In the genomic region with DNA sequence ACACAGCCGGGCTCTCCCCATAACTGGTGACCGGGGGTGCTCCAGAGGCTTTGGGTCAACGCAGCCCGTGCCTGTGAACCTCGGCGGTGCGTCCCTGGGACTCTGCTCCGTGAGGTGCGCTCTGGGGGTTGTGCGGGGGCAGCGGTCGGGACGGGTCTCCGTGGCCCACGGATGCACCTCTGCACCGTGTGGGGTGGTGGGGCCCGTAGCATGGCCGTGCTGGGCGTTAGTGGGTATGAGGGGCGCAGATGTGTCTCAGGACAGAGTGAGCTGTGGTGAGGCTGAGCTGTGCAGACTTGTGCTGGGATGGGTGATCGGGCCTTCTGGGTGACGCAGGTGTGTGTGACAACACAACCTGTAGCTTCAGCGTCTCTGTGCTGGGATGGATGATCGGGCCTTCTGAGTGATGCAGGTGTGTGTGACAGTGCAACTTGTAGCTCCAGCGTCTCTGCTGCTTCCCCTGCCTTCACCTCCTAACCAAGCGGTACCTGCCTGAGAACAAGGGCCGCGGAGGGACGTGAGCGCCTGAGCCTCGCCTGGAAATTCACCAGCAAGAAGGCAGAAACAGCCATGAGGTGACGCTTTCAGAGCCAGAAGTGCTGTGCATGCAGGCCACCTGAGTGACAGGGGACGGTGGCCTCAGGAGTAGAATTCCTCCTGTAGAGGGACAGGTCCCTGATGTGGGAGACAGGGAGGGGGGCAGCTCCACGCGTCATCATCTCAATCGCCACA, we compare ENCODE assay signal across 8 cellular contexts. TPM values are rescaled to one million over a fixed set of nuclear protein-coding genes. Genes with fewer than 3 reads are reported as not detected.
DNase-seq lines count a peak whose midpoint lies in the region; ATAC-seq, FAIRE-seq and TF ChIP-seq lines count a peak whose summit lies in the region.

No MANE protein-coding gene starts in this region.

- no peak for DNase-seq in bronchial epithelial cell (ENCODE audit: low read depth)
- no peak for DNase-seq in lower lobe of right lung
- DNase-seq in upper lobe of left lung, result no peak
- no peak for DNase-seq in HAP-1 (ENCODE audit: low spot score in 2 of 2)
- no peak for DNase-seq in NAMALWA (ENCODE audit: low spot score)
- no peak for DNase-seq in activated CD4-positive, alpha-beta T cell treated with anti-CD3 and anti-CD28 coated beads for 1 hour

- FAIRE-seq in bronchial epithelial cell (lab: Jason Lieb, UNC), result no peak

- H3K27ac ChIP-seq in HUES6 (ENCODE audit: low read depth, low read length), result no peak overlapping the region
- H3K27ac ChIP-seq in lower lobe of right lung, result peak overlapping the region; percentile 89
- H3K27ac ChIP-seq in upper lobe of left lung, result peak overlapping the region; percentile 81 to 96 (median 88)

- in situ Hi-C loops in HAP-1 (cut with MboI; ENCODE audit: low sequenced_read_pairs), result no loop called here

- TF ChIP-seq EP300 in upper lobe of left lung (IDR thresholded peaks at IDR 0.05), result no peak

- TF ChIP-seq CTCF in bronchial epithelial cell (IDR thresholded peaks at IDR 0.05; ENCODE audit: insufficient read depth, low read length, severe bottlenecking) (no peak), lower lobe of right lung (IDR thresholded peaks at IDR 0.05) (no peak), upper lobe of left lung (IDR thresholded peaks at IDR 0.05) (no peak)

- TF ChIP-seq POLR2A in upper lobe of left lung (IDR thresholded peaks at IDR 0.05), result peak in 1 of 4 donors; percentile 39

- peak overlapping the region; percentile 89 for H3K9ac ChIP-seq in HUES6 (ENCODE audit: low read length)

- no peaks in the 10 kb centered on the region for H3K9me3 ChIP-seq in HUES6 (ENCODE audit: control insufficient read depth, insufficient read depth, low read depth, low read length)
- no peaks in the 10 kb centered on the region for H3K9me3 ChIP-seq in lower lobe of right lung
- no peaks in the 10 kb centered on the region for H3K9me3 ChIP-seq in upper lobe of left lung
- no peaks in the 10 kb centered on the region for H3K9me3 ChIP-seq in HAP-1

- peak overlapping the region; percentile 99 for H3K4me3 ChIP-seq in HUES6 (ENCODE audit: low read depth, low read length)
- peak overlapping the region; percentile 88 for H3K4me3 ChIP-seq in bronchial epithelial cell (ENCODE audit: low read depth, low read length)
- peak overlapping the region; percentile 68 for H3K4me3 ChIP-seq in lower lobe of right lung
- H3K4me3 ChIP-seq in upper lobe of left lung, result peak overlapping the region; percentile 63 to 76 (median 68)
- no peak overlapping the region for H3K4me3 ChIP-seq in HAP-1

- peaks cover 47% of the 10 kb centered on the region for H3K36me3 ChIP-seq in HUES6 (ENCODE audit: control insufficient read depth, insufficient read depth, low read length)
- H3K36me3 ChIP-seq in bronchial epithelial cell (ENCODE audit: control insufficient read depth, insufficient read depth, low read length), result no peaks in the 10 kb centered on the region
- peaks cover 36% of the 10 kb centered on the region for H3K36me3 ChIP-seq in lower lobe of right lung
- peaks cover 0 to 27% (median 8%) of the 10 kb centered on the region in 4 donors for H3K36me3 ChIP-seq in upper lobe of left lung
- H3K36me3 ChIP-seq in HAP-1 (replicated peaks), result peaks cover 4% of the 10 kb centered on the region; the same call in 1 of the 2 replicates

- H3K4me1 ChIP-seq in HUES6 (ENCODE audit: control insufficient read depth, insufficient read depth, low read length) (no peaks in the 10 kb centered on the region), lower lobe of right lung (peaks cover 7% of the 10 kb centered on the region), upper lobe of left lung (peaks cover 0 to 6% (median 0%) of the 10 kb centered on the region in 4 donors), HAP-1 (no peaks in the 10 kb centered on the region)

- WGBS in upper lobe of left lung, 2 donors, result 63 to 69% methylated on average over 13 to 34 of the region's 36 CpGs

- intact Hi-C loops in lower lobe of right lung (cut with DNase I), result no loop called here

- peak; percentile 27 for ATAC-seq in GM19395 (IDR thresholded peaks at IDR 0.05; ENCODE audit: unreplicated experiment)
- ATAC-seq in lower lobe of right lung, result peak; percentile 35 to 47
- peak in 1 of 2 donors; percentile 58 for ATAC-seq in upper lobe of left lung (ENCODE audit: low FRiP score in 2 of 2)

- no peaks in the 10 kb centered on the region for H3K27me3 ChIP-seq in HUES6 (ENCODE audit: control insufficient read depth, insufficient read depth, low read length)
- H3K27me3 ChIP-seq in bronchial epithelial cell (ENCODE audit: control insufficient read depth, insufficient read depth, low read length), result no peaks in the 10 kb centered on the region
- H3K27me3 ChIP-seq in lower lobe of right lung (ENCODE audit: low read depth), result no peaks in the 10 kb centered on the region
- no peaks in the 10 kb centered on the region for H3K27me3 ChIP-seq in upper lobe of left lung
- no peaks in the 10 kb centered on the region for H3K27me3 ChIP-seq in HAP-1 (ENCODE audit: low read depth)

RNA-seq across cellular contexts. Expression of gene ZNF331, which starts 0.6 kb away (rescaled TPM):
- total RNA-seq in bronchial epithelial cell (6.4 and 6.8 TPM in 2 replicates), lower lobe of right lung (36.6 TPM), upper lobe of left lung (10 to 100 TPM; 26.3 to 80.0 (median 47.1) TPM)
